Comparison of ENCODE assay signal across 23 cellular contexts in genomic region chr3:184489457-184489856, GRCh38.
"Had no signal": no experiment of that assay in that cellular context is flagged by ENCODE, and none has a peak within 500 bp of the region (broad histone marks: within the 10 kb centered on the region; RNA-seq: fewer than 3 reads in every experiment).

No MANE protein-coding gene starts in this region.

- H3K9me3 Mint-ChIP-seq: dendritic cell treated with granulocyte-macrophage colony-stimulating factor and Interleukin-4, amounts not matched to agents 40 ng/mL and 50 ng/mL, for 4 days; effector memory CD8-positive, alpha-beta T cell; stimulated activated memory B cell treated with anti-CD40 and anti-IgM and Interleukin-4, amounts not matched to agents 10 μg/mL and 1 μg/mL and 100 μg/mL, for 72 hours; stimulated activated naive CD8-positive, alpha-beta T cell treated with anti-CD3 and anti-CD28 coated beads, Interleukin-15, Interleukin-2, amounts not matched to agents 100 ng/mL and 50 ng/mL, for 24 hours had no signal

- H3K9me3 ChIP-seq: heart left ventricle, neutrophil, spleen, testis, tibial nerve, upper lobe of right lung, vagina had no signal

- H3K4me1 ChIP-seq: upper lobe of right lung had no signal

- H3K4me3 Mint-ChIP-seq: dendritic cell treated with granulocyte-macrophage colony-stimulating factor and Interleukin-4, amounts not matched to agents 40 ng/mL and 50 ng/mL, for 4 days; effector memory CD8-positive, alpha-beta T cell; naive thymus-derived CD4-positive, alpha-beta T cell; nephron progenitor cell; stimulated activated memory B cell treated with anti-CD40 and anti-IgM and Interleukin-4, amounts not matched to agents 10 μg/mL and 1 μg/mL and 100 μg/mL, for 72 hours; stimulated activated naive CD8-positive, alpha-beta T cell treated with anti-CD3 and anti-CD28 coated beads, Interleukin-15, Interleukin-2, amounts not matched to agents 100 ng/mL and 50 ng/mL, for 24 hours had no signal

- ATAC-seq: effector memory CD8-positive, alpha-beta T cell; heart left ventricle; left lobe of liver; naive thymus-derived CD4-positive, alpha-beta T cell; sciatic nerve; stimulated activated memory B cell treated with anti-CD40 and anti-IgM and Interleukin-4, amounts not matched to agents 10 μg/mL and 1 μg/mL and 100 μg/mL, for 72 hours; upper lobe of right lung had no signal

- H3K36me3 ChIP-seq: heart left ventricle, neutrophil, spleen, tibial nerve, upper lobe of right lung, vagina had no signal

- H3K27me3 ChIP-seq: testis, vagina had no signal

- FAIRE-seq: frontal cortex, islet of Langerhans had no signal

- H3K27ac Mint-ChIP-seq: dendritic cell treated with granulocyte-macrophage colony-stimulating factor and Interleukin-4, amounts not matched to agents 40 ng/mL and 50 ng/mL, for 4 days; effector memory CD8-positive, alpha-beta T cell; naive thymus-derived CD4-positive, alpha-beta T cell; nephron progenitor cell; stimulated activated memory B cell treated with anti-CD40 and anti-IgM and Interleukin-4, amounts not matched to agents 10 μg/mL and 1 μg/mL and 100 μg/mL, for 72 hours; stimulated activated naive CD8-positive, alpha-beta T cell treated with anti-CD3 and anti-CD28 coated beads, Interleukin-15, Interleukin-2, amounts not matched to agents 100 ng/mL and 50 ng/mL, for 24 hours had no signal

- H3K4me3 ChIP-seq: heart left ventricle, spleen, testis, tibial nerve, upper lobe of right lung, vagina had no signal

- DNase-seq: effector memory CD8-positive, alpha-beta T cell; heart left ventricle; hypothalamus; kidney glomerular epithelial cell; mammary epithelial cell; naive thymus-derived CD4-positive, alpha-beta T cell; nephron progenitor cell; spleen; stimulated activated CD4-positive, alpha-beta T cell treated with anti-CD3 and anti-CD28 coated beads, Interleukin-15, amount 100 ng/mL, for 24 hours; stimulated activated CD4-positive, alpha-beta T cell treated with anti-CD3 and anti-CD28 coated beads, Interleukin-1b, Interleukin-23, amount 100 ng/mL, for 48 hours; stimulated activated CD4-positive, alpha-beta T cell treated with anti-CD3 and anti-CD28 coated beads, Interleukin-4, amount 100 ng/mL, for 24 hours; testis; upper lobe of right lung had no signal

- H3K4me1 Mint-ChIP-seq: nephron progenitor cell had no signal

- H3K27ac ChIP-seq: heart left ventricle, neutrophil, spleen, testis, tibial nerve, upper lobe of right lung, vagina had no signal

- H3K36me3 Mint-ChIP-seq: stimulated activated memory B cell treated with anti-CD40 and anti-IgM and Interleukin-4, amounts not matched to agents 10 μg/mL and 1 μg/mL and 100 μg/mL, for 72 hours had no signal
